Comparison of ENCODE assay signal across 29 cellular contexts in genomic region chr10:5569568-5569967, GRCh38. TPM values are rescaled to one million over a fixed set of nuclear protein-coding genes. Genes with fewer than 3 reads are reported as not detected.
A peak's percentile ranks its signal among the peaks of the same experiment; 100 is the strongest.
DNase-seq lines count a peak whose midpoint lies in the region; ATAC-seq, FAIRE-seq and TF ChIP-seq lines count a peak whose summit lies in the region.
"Had no signal": no experiment of that assay in that cellular context is flagged by ENCODE, and none has a peak within 500 bp of the region (broad histone marks: within the 10 kb centered on the region; RNA-seq: fewer than 3 reads in every experiment).

No MANE protein-coding gene starts in this region.

- TF ChIP-seq EP300 in HepG2 (IDR thresholded peaks at IDR 0.05; ENCODE audit: low read depth in 2 of 2, low read length in 2 of 2) (no peak), HepG2 (CRISPR knock-in tag; IDR thresholded peaks at IDR 0.05; ENCODE audit: borderline replicate concordance) (no peak)

- BruUV-seq in HepG2 (replicated peaks; lab: Mats Ljungman, UMichigan): no TSS peak

- H3K4me3 ChIP-seq in heart left ventricle: no peak overlapping the region
- H3K4me3 ChIP-seq in HepG2 (replicated peaks in 1 of 3; ENCODE audit: insufficient read depth in 1 of 3, low read depth in 2 of 3, low read length in 3 of 3): no peak overlapping the region
- no peak overlapping the region for H3K4me3 ChIP-seq in trophoblast cell (ENCODE audit: low read depth, low read length)
- H3K4me3 ChIP-seq: A549; BLaER1 treated with 17β-estradiol and CSF1 and Interleukin-3, amounts not matched to agents 10 nM and 100 nM; HAP-1 had no signal

- POLR2A ChIA-PET in HepG2 (lab: Yijun Ruan, JAX): no interaction called here

- peak overlapping the region; percentile 74 for H2BK12ac ChIP-seq in trophoblast cell (ENCODE audit: low read length)

- no peak overlapping the region for H3K14ac ChIP-seq in trophoblast cell (ENCODE audit: low read length)

- no peaks in the 10 kb centered on the region for H4K20me1 ChIP-seq in HepG2 (ENCODE audit: insufficient read depth, low read length)
- H4K20me1 ChIP-seq: BLaER1 treated with 17β-estradiol and CSF1 and Interleukin-3, amounts not matched to agents 10 nM and 100 nM had no signal

- peak; percentile 13 for DNase-seq in Right ventricle myocardium inferior (ENCODE audit: missing footprints)
- DNase-seq in heart left ventricle: no peak
- no peak for DNase-seq in HepG2 (ENCODE audit: low spot score)
- DNase-seq in trophoblast cell: no peak
- no peak for DNase-seq in NCI-H146 treated with DMSO at 0.1 percent for 48 hours (lab: John Stamatoyannopoulos, UW; ENCODE audit: unreplicated experiment)
- no peak for DNase-seq in NCI-H1092 (lab: John Stamatoyannopoulos, UW)
- DNase-seq: 8988T; ACHN; AML-193; BE2C; Calu3; CD4-positive, alpha-beta T cell; DMS53; DMS79 treated with DMSO at 0.1 percent for 48 hours; GF-D8; GOT3; HFFc6 had no signal

- peak overlapping the region; percentile 10 for H3K27ac Mint-ChIP-seq in activated T-helper 17 cell treated with anti-CD3 and anti-CD28 coated beads, Interleukin-2, amount 50 U/mL, for 72 hours
- H3K27ac Mint-ChIP-seq: CD14-positive monocyte; CD4-positive, alpha-beta T cell; CD8-positive, alpha-beta memory T cell; HFFc6 had no signal

- H2BK5ac ChIP-seq in trophoblast cell (ENCODE audit: low read depth, low read length, poor library complexity): no peak overlapping the region

- H3K4me1 ChIP-seq in heart left ventricle: peaks cover 0 to 4% (median 0%) of the 10 kb centered on the region in 12 donors
- peaks cover 95% of the 10 kb centered on the region for H3K4me1 ChIP-seq in HepG2 (ENCODE audit: insufficient read depth, low read length)
- peaks cover 14 to 20% of the 10 kb centered on the region in 2 experiments for H3K4me1 ChIP-seq in trophoblast cell (ENCODE audit: control insufficient read depth in 1 of 2, insufficient read depth in 2 of 2, low read length in 2 of 2)
- H3K4me1 ChIP-seq: A549, HAP-1 had no signal

- CTCF ChIA-PET in HepG2 (lab: Yijun Ruan, JAX; ENCODE audit: low intra/inter-chr PET ratio, low total read pairs): no interaction called here

- in situ Hi-C loops in HepG2 (cut with HindIII; ENCODE audit: extremely low pct_ligation_motif_present, low pct_unique_long_range_greater_than_20kb): no loop called here

- ATAC-seq in Right ventricle myocardium inferior: no peak
- ATAC-seq in heart left ventricle: no peak
- ATAC-seq in activated T-helper 17 cell treated with anti-CD3 and anti-CD28 coated beads, Interleukin-2, amount 50 U/mL, for 72 hours (replicated peaks): no peak
- ATAC-seq in HepG2: no peak
- ATAC-seq in HG03439 (IDR thresholded peaks at IDR 0.05; ENCODE audit: unreplicated experiment): no peak
- ATAC-seq: A549 had no signal

- H3K9me3 Mint-ChIP-seq in activated T-helper 17 cell treated with anti-CD3 and anti-CD28 coated beads, Interleukin-2, amount 50 U/mL, for 72 hours: no peaks in the 10 kb centered on the region
- H3K9me3 Mint-ChIP-seq: CD8-positive, alpha-beta memory T cell; HFFc6 had no signal

- 79 to 84% (median 81%) methylated on average over 2 of the region's 2 CpGs for WGBS in heart left ventricle, 4 donors
- WGBS in HepG2 (ENCODE audit: low lambda C conversion rate): 24% methylated on average over 2 of the region's 2 CpGs
- WGBS in trophoblast cell (ENCODE audit: extremely low coverage, insufficient coverage, insufficient read length): no CpG with 5 or more reads among the region's 2 CpGs

- H3K4ac ChIP-seq in trophoblast cell (ENCODE audit: low read depth, low read length): no peak overlapping the region

- H3K18ac ChIP-seq in trophoblast cell (ENCODE audit: low read length): no peak overlapping the region

- no peak overlapping the region for H2BK120ac ChIP-seq in trophoblast cell (ENCODE audit: insufficient read depth, low read length, poor library complexity)

- H4K91ac ChIP-seq in trophoblast cell (ENCODE audit: low read depth, low read length): peak overlapping the region; percentile 37

- no peak overlapping the region for H2AK5ac ChIP-seq in trophoblast cell (ENCODE audit: low read length)

- no peak overlapping the region for H4K8ac ChIP-seq in trophoblast cell (ENCODE audit: low read depth, low read length)

- H3K9me3 ChIP-seq in heart left ventricle (no peaks in the 10 kb centered on the region), HepG2 (ENCODE audit: low read length) (no peaks in the 10 kb centered on the region), trophoblast cell (ENCODE audit: insufficient read depth, low read depth, low read length) (peaks cover 1% of the 10 kb centered on the region)
- H3K9me3 ChIP-seq: A549; BE2C; BLaER1 treated with 17β-estradiol and CSF1 and Interleukin-3, amounts not matched to agents 10 nM and 100 nM; HAP-1 had no signal

- H3K27ac ChIP-seq in heart left ventricle (no peak overlapping the region), HepG2 (ENCODE audit: extremely low read length, insufficient read depth, low read length) (no peak overlapping the region), trophoblast cell (ENCODE audit: low read depth, low read length) (no peak overlapping the region)
- H3K27ac ChIP-seq: A549; BLaER1 treated with 17β-estradiol and CSF1 and Interleukin-3, amounts not matched to agents 10 nM and 100 nM had no signal

- intact Hi-C loops in Right ventricle myocardium inferior (cut with DNase I) (no loop called here), heart left ventricle (cut with DNase I) (no loop called here), HepG2 (cut with micrococcal nuclease; ENCODE audit: unreplicated experiment) (no loop called here)

- no peak overlapping the region for H3K4me3 Mint-ChIP-seq in activated T-helper 17 cell treated with anti-CD3 and anti-CD28 coated beads, Interleukin-2, amount 50 U/mL, for 72 hours
- H3K4me3 Mint-ChIP-seq: CD14-positive monocyte; CD4-positive, alpha-beta T cell; CD8-positive, alpha-beta memory T cell; HFFc6 had no signal

- no peak overlapping the region for H4K12ac ChIP-seq in trophoblast cell (ENCODE audit: low read depth, low read length)

- no peak for FAIRE-seq in HepG2 (lab: Jason Lieb, UNC)
- FAIRE-seq: A549, GM12891, GM18507, H54 had no signal

- H3K27me3 Mint-ChIP-seq in activated T-helper 17 cell treated with anti-CD3 and anti-CD28 coated beads, Interleukin-2, amount 50 U/mL, for 72 hours: no peaks in the 10 kb centered on the region
- H3K27me3 Mint-ChIP-seq: CD4-positive, alpha-beta T cell had no signal

- no peak overlapping the region for H3K23ac ChIP-seq in trophoblast cell (ENCODE audit: low read length)

- H2AFZ ChIP-seq in HepG2 (ENCODE audit: low read length) (no peak overlapping the region), trophoblast cell (ENCODE audit: insufficient read depth, low read length, poor library complexity) (no peak overlapping the region)

- H3K79me2 ChIP-seq in HepG2 (ENCODE audit: insufficient read depth, low read length): no peaks in the 10 kb centered on the region
- peaks cover 5% of the 10 kb centered on the region for H3K79me2 ChIP-seq in trophoblast cell (ENCODE audit: control insufficient read depth, insufficient read depth, low read length, poor library complexity)

- TF ChIP-seq CTCF in heart left ventricle (IDR thresholded peaks at IDR 0.05): no peak
- no peak for TF ChIP-seq CTCF in HepG2 (CRISPR knock-in tag; IDR thresholded peaks at IDR 0.05)

- H3K27me3 ChIP-seq in heart left ventricle (no peaks in the 10 kb centered on the region), HepG2 (ENCODE audit: control insufficient read depth in 1 of 2, insufficient read depth in 2 of 2, low read length in 2 of 2) (no peaks in the 10 kb centered on the region; a peak in 1 of 5 replicates), trophoblast cell (ENCODE audit: insufficient read depth, low read length) (no peaks in the 10 kb centered on the region)
- H3K27me3 ChIP-seq: BE2C; BLaER1 treated with 17β-estradiol and CSF1 and Interleukin-3, amounts not matched to agents 10 nM and 100 nM had no signal

- H3K36me3 ChIP-seq in heart left ventricle (no peaks in the 10 kb centered on the region), HepG2 (replicated peaks in 1 of 2; ENCODE audit: control insufficient read depth in 1 of 2, insufficient read depth in 2 of 2, low read length in 2 of 2) (no peaks in the 10 kb centered on the region), trophoblast cell (ENCODE audit: control insufficient read depth in 1 of 2, insufficient read depth in 2 of 2, low read length in 2 of 2) (no peaks in the 10 kb centered on the region)
- H3K36me3 ChIP-seq: BE2C; BLaER1 treated with 17β-estradiol and CSF1 and Interleukin-3, amounts not matched to agents 10 nM and 100 nM; HAP-1 had no signal

- peaks cover 18% of the 10 kb centered on the region for H3K4me1 Mint-ChIP-seq in activated T-helper 17 cell treated with anti-CD3 and anti-CD28 coated beads, Interleukin-2, amount 50 U/mL, for 72 hours
- H3K4me1 Mint-ChIP-seq: CD14-positive monocyte had no signal

- H3K4me2 ChIP-seq in HepG2 (ENCODE audit: low read depth, low read length) (peak overlapping the region; percentile 2), trophoblast cell (ENCODE audit: low read length) (no peak overlapping the region)
- H3K4me2 ChIP-seq: A549; BLaER1 treated with 17β-estradiol and CSF1 and Interleukin-3, amounts not matched to agents 10 nM and 100 nM had no signal

- H3K36me3 Mint-ChIP-seq in activated T-helper 17 cell treated with anti-CD3 and anti-CD28 coated beads, Interleukin-2, amount 50 U/mL, for 72 hours (ENCODE audit: low read depth): no peaks in the 10 kb centered on the region
- H3K36me3 Mint-ChIP-seq: CD14-positive monocyte had no signal

- no peak overlapping the region for H3K9ac ChIP-seq in HepG2 (ENCODE audit: insufficient read depth, low read depth, low read length)
- H3K9ac ChIP-seq in trophoblast cell (ENCODE audit: low read length): no peak overlapping the region
- H3K9ac ChIP-seq: BLaER1 treated with 17β-estradiol and CSF1 and Interleukin-3, amounts not matched to agents 10 nM and 100 nM had no signal

- no peak for TF ChIP-seq POLR2A in heart left ventricle (IDR thresholded peaks at IDR 0.05)
- TF ChIP-seq POLR2A in HepG2 (IDR thresholded peaks at IDR 0.05; ENCODE audit: insufficient read depth in 1 of 2, low read depth in 2 of 2, low read length in 2 of 2): no peak

- H3K79me1 ChIP-seq in trophoblast cell (ENCODE audit: low read length): peaks cover 28% of the 10 kb centered on the region

- no peak for TF ChIP-seq RAD21 in HepG2 (CRISPR knock-in tag; IDR thresholded peaks at IDR 0.05)

RNA-seq across cellular contexts. Expression of gene CALML3, which starts 44.8 kb away (rescaled TPM):
- total RNA-seq in Right ventricle myocardium inferior (not detected), heart left ventricle (not detected), HepG2 (2016; rRNA removed; fragmentation: Illumina TruSeq; extraction: Trizol) (not detected in 2 replicates)
- polyA plus RNA-seq in heart left ventricle (under 1 TPM in 1 of 2 donors, not detected in 1; 0.03 TPM), HepG2 (2011; rRNA removed) (not detected in 2 replicates)
- total RNA-seq in activated T-helper 17 cell treated with anti-CD3 and anti-CD28 coated beads, Interleukin-2, amount 50 U/mL, for 72 hours: not detected
- not detected in 2 replicates for total RNA-seq in HepG2 (2016; cell fraction: cytosol; rRNA removed; fragmentation: Illumina TruSeq; extraction: Trizol; ENCODE audit: low read depth)
- total RNA-seq in HepG2 (2016; cell fraction: insoluble cytoplasmic fraction; rRNA removed; fragmentation: Illumina TruSeq; extraction: Trizol): not detected in 2 replicates
- not detected in 2 replicates for total RNA-seq in HepG2 (2016; cell fraction: membrane; rRNA removed; fragmentation: Illumina TruSeq; extraction: Trizol)
- total RNA-seq in HepG2 (2016; cell fraction: nucleus; rRNA removed; fragmentation: Illumina TruSeq; extraction: Trizol): not detected in 2 replicates
- polyA plus RNA-seq in HepG2 (2011; cell fraction: cytosol; rRNA removed): not detected in 2 replicates
- not detected in 2 replicates for polyA plus RNA-seq in HepG2 (2011; cell fraction: nucleus; rRNA removed)
- polyA plus RNA-seq in HepG2 (2012): not detected in 2 replicates
- not detected in 2 replicates for polyA plus RNA-seq in HepG2 (2016; cell fraction: cytosol; fragmentation: Illumina TruSeq; extraction: Trizol; ENCODE audit: low read depth)
- not detected in 2 replicates for polyA plus RNA-seq in HepG2 (2016; cell fraction: insoluble cytoplasmic fraction; fragmentation: Illumina TruSeq; extraction: Trizol; ENCODE audit: low read depth)
- polyA plus RNA-seq in HepG2 (2016; cell fraction: membrane; fragmentation: Illumina TruSeq; extraction: Trizol; ENCODE audit: low read depth): not detected in 2 replicates
- polyA plus RNA-seq in HepG2 (2016; cell fraction: nucleus; fragmentation: Illumina TruSeq; extraction: Trizol; ENCODE audit: insufficient read depth, low read depth): not detected in 2 replicates
- polyA minus RNA-seq in HepG2 (2011; rRNA and poly(A)+ RNA removed; ENCODE audit: low replicate concordance): not detected in 2 replicates
- not detected in 2 replicates for polyA minus RNA-seq in HepG2 (2011; cell fraction: cytosol; rRNA and poly(A)+ RNA removed)
- polyA minus RNA-seq in HepG2 (2011; cell fraction: nucleus; rRNA and poly(A)+ RNA removed): not detected in 2 replicates
- polyA plus RNA-seq in trophoblast cell (2013): not detected in 2 replicates
- total RNA-seq: Calu3; CD4-positive, alpha-beta T cell; CD8-positive, alpha-beta memory T cell; Daoy; G401; HFFc6 had no signal
- polyA plus RNA-seq: A549; CD14-positive monocyte; CD8-positive, alpha-beta memory T cell had no signal
